8 cellular contexts compared by ENCODE assay signal in the genomic region with DNA sequence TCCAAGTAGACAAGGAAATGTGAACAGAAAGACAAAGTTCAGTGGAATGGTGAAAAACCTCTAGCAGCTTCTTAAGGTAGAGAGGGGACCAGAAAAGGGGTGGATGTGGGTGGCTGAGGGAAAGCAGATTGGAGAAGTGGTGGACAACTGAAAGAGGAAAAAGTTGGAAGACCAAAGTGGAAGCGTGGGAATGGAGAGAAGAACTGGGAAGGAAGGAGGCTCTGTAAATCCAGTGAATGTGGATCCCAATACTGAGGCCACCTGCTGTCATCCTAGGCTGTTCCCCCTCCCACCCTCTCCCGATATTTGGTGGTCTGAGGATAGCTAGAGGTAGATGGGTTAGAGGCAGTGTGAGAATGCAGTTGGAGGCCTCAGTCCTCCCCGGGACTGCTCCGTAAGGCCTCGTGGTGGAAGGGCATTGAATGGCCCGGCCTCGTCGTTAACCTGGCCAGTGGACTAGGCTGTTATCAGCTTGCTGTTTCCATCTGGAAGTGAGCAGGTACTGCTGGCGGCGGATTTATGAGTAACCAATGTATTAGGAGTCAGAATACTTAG. TPM values are rescaled to one million over a fixed set of nuclear protein-coding genes. Genes with fewer than 3 reads are reported as not detected.
DNase-seq lines count a peak whose midpoint lies in the region; ATAC-seq, FAIRE-seq and TF ChIP-seq lines count a peak whose summit lies in the region.

No MANE protein-coding gene starts in this region.

- H3K27me3 ChIP-seq in DOHH2 (ENCODE audit: control insufficient read depth, low read length) (no peaks in the 10 kb centered on the region), bronchial epithelial cell (ENCODE audit: control insufficient read depth, insufficient read depth, low read length) (no peaks in the 10 kb centered on the region), transverse colon (no peaks in the 10 kb centered on the region)

- H3K9me3 ChIP-seq in DOHH2 (ENCODE audit: control insufficient read depth, insufficient read depth, low read length), result no peaks in the 10 kb centered on the region
- no peaks in the 10 kb centered on the region for H3K9me3 ChIP-seq in transverse colon

- H3K4me3 ChIP-seq in DOHH2 (ENCODE audit: low read length) (peak overlapping the region; percentile 75), bronchial epithelial cell (ENCODE audit: low read depth, low read length) (peak overlapping the region; percentile 53), lower leg skin (ENCODE audit: low read depth, poor library complexity, severe bottlenecking) (peak overlapping the region; percentile 67), transverse colon (peak overlapping the region; percentile 44 to 98 (median 92))

- H3F3A ChIP-seq in DOHH2 (ENCODE audit: control insufficient read depth, insufficient read depth), result peaks cover 17% of the 10 kb centered on the region

- H3K79me2 ChIP-seq in DOHH2 (ENCODE audit: control insufficient read depth, low read length), result no peaks in the 10 kb centered on the region

- no peaks in the 10 kb centered on the region for H4K20me1 ChIP-seq in DOHH2 (ENCODE audit: control insufficient read depth, insufficient read depth, low read depth, low read length)

- H3K36me3 ChIP-seq in DOHH2 (ENCODE audit: control insufficient read depth, low read length) (no peaks in the 10 kb centered on the region), bronchial epithelial cell (ENCODE audit: control insufficient read depth, insufficient read depth, low read length) (no peaks in the 10 kb centered on the region), transverse colon (no peaks in the 10 kb centered on the region)

- H3K27ac ChIP-seq in DOHH2 (ENCODE audit: low read depth, low read length), result peak overlapping the region; percentile 41
- H3K27ac ChIP-seq in transverse colon, result peak overlapping the region; percentile 90 to 97 (median 95)

- WGBS in lower leg skin, 2 donors, result 46 to 53% methylated on average over 10 of the region's 10 CpGs
- 55 to 80% methylated on average over 3 to 10 of the region's 10 CpGs for WGBS in transverse colon (ENCODE audit: low coverage in 1 of 2), 2 donors

- H3K4me2 ChIP-seq in DOHH2 (ENCODE audit: low read length), result peak overlapping the region; percentile 89

- no peaks in the 10 kb centered on the region for H3K9me2 ChIP-seq in DOHH2 (replicated peaks; ENCODE audit: control insufficient read depth, low read length)

- H3K4me1 ChIP-seq in DOHH2 (ENCODE audit: control insufficient read depth, low read length), result peaks cover 15% of the 10 kb centered on the region
- H3K4me1 ChIP-seq in transverse colon, result peaks cover 0 to 20% (median 12%) of the 10 kb centered on the region in 4 donors

- no peak for ATAC-seq in GM18909 (IDR thresholded peaks at IDR 0.05; ENCODE audit: poor library complexity, unreplicated experiment)

- DNase-seq in NCI-H2196 (lab: John Stamatoyannopoulos, UW; ENCODE audit: unreplicated experiment), result peak; percentile 17
- peak; percentile 21 for DNase-seq in bronchial epithelial cell (ENCODE audit: low read depth)
- DNase-seq in lower leg skin (ENCODE audit: low spot score in 2 of 2), result no peak
- DNase-seq in transverse colon, result no peak
- no peak for DNase-seq in GOT3 (lab: John Stamatoyannopoulos, UW)
- no peak for DNase-seq in A172 (ENCODE audit: low spot score)

- TF ChIP-seq CTCF in DOHH2 (IDR thresholded peaks at IDR 0.05; ENCODE audit: low read depth, low read length, poor library complexity, severe bottlenecking) (no peak), bronchial epithelial cell (IDR thresholded peaks at IDR 0.05; ENCODE audit: insufficient read depth, low read length, severe bottlenecking) (no peak), lower leg skin (IDR thresholded peaks at IDR 0.05) (no peak), transverse colon (IDR thresholded peaks at IDR 0.05) (no peak)

- intact Hi-C loops in lower leg skin (cut with DNase I; ENCODE audit: low total_unique reads), result no loop called here
- intact Hi-C loops in transverse colon (cut with DNase I; ENCODE audit: low total_unique reads), result no loop called here

- TF ChIP-seq POLR2A in lower leg skin (IDR thresholded peaks at IDR 0.05) (no peak), transverse colon (IDR thresholded peaks at IDR 0.05) (no peak)

- no peak for FAIRE-seq in bronchial epithelial cell (lab: Jason Lieb, UNC)

- no peak for TF ChIP-seq EP300 in transverse colon (IDR thresholded peaks at IDR 0.05; ENCODE audit: low read depth)

- in situ Hi-C loops in transverse colon (cut with MboI; ENCODE audit: low pct_ligation_motif_present in 1 of 4, low pct_unique_long_range_greater_than_20kb in 1 of 4, low sequenced_read_pairs in 3 of 4), result no loop called here

RNA-seq across cellular contexts. Expression of gene POU6F1, which starts 0.8 kb away (rescaled TPM):
- total RNA-seq in bronchial epithelial cell, result 0.26 and 0.64 TPM in 2 replicates
- total RNA-seq in lower leg skin, result 10 to 100 TPM in 2 of 4 donors, 1 to 10 TPM in 2; 5.5 to 20.2 (median 10.6) TPM
- total RNA-seq in transverse colon, result 1 to 10 TPM; 3.7 to 6.5 (median 6.1) TPM
- 0.81 and 1.0 TPM in 2 replicates for total RNA-seq in A172 (2014; rRNA removed; shearing (Covaris generic))

RNA-seq across cellular contexts. Expression of gene DAZAP2, which starts 19.9 kb away (rescaled TPM):
- total RNA-seq in bronchial epithelial cell (50.5 and 69.1 TPM in 2 replicates), lower leg skin (100 to 1,000 TPM; 172 to 424 (median 256) TPM), transverse colon (100 to 1,000 TPM; 106 to 429 (median 233) TPM)
- total RNA-seq in A172 (2014; rRNA removed; shearing (Covaris generic)), result 187 and 225 TPM in 2 replicates

RNA-seq across cellular contexts. Expression of gene TFCP2, which starts 45.7 kb away (rescaled TPM):
- total RNA-seq in bronchial epithelial cell (7.1 and 7.6 TPM in 2 replicates), lower leg skin (10 to 100 TPM; 14.9 to 17.7 (median 17.1) TPM), transverse colon (10 to 100 TPM; 13.5 to 20.5 (median 15.4) TPM)
- total RNA-seq in A172 (2014; rRNA removed; shearing (Covaris generic)), result 8.1 and 19.7 TPM in 2 replicates

RNA-seq across cellular contexts. Expression of gene SMAGP, which starts 51.5 kb away (rescaled TPM):
- 7.4 and 23.8 TPM in 2 replicates for total RNA-seq in bronchial epithelial cell
- 10 to 100 TPM; 30.0 to 57.2 (median 44.9) TPM for total RNA-seq in lower leg skin
- 100 to 1,000 TPM in 2 of 4 donors, 10 to 100 TPM in 2; 29.5 to 144 (median 104) TPM for total RNA-seq in transverse colon
- total RNA-seq in A172 (2014; rRNA removed; shearing (Covaris generic)), result 11.2 and 16.8 TPM in 2 replicates

Comparison
In these comparisons a context has a peak if more than half of its experiments do, and no peak if none do; other contexts are left out.
1. DNase-seq: peak in NCI-H2196 (single experiment) and bronchial epithelial cell (single experiment); none in lower leg skin (0 of 2), transverse colon (single experiment), GOT3 (single experiment) and A172 (single experiment).
2. Peak in every context shown above with its lines, with median percentiles within 50 percentile points of each other: H3K4me3 ChIP-seq.